11 cellular contexts compared by ENCODE assay signal in genomic region chr19:45047188-45047797, GRCh38. TPM values are rescaled to one million over a fixed set of nuclear protein-coding genes. Genes with fewer than 3 reads are reported as not detected.
A peak's percentile ranks its signal among the peaks of the same experiment; 100 is the strongest.
DNase-seq lines count a peak whose midpoint lies in the region; ATAC-seq and TF ChIP-seq lines count a peak whose summit lies in the region.
"Had no signal": no experiment of that assay in that cellular context is flagged by ENCODE, and none has a peak within 500 bp of the region (broad histone marks: within the 10 kb centered on the region; RNA-seq: fewer than 3 reads in every experiment).

No MANE protein-coding gene starts in this region.

- no peak for TF ChIP-seq CTCF in HL-60 (IDR thresholded peaks at IDR 0.05; ENCODE audit: insufficient read depth, low read length)
- peak in 1 of 11 experiments; percentile 28 for TF ChIP-seq CTCF in spleen (IDR thresholded peaks at IDR 0.05 in 8 of 11, conservative IDR thresholded peaks at IDR 0.05 in 3 of 11)

- intact Hi-C loops in activated CD4-positive, alpha-beta T cell treated with anti-CD3 and anti-CD28 coated beads, Interleukin-2, amount 10 ng/mL, durations not matched to agents 24 days and 14 days (cut with micrococcal nuclease) = no loop called here
- intact Hi-C loops in spleen (cut with DNase I; ENCODE audit: low total_unique reads) = loop anchor here (10.0 kb wide), 1 partner anchor 152 kb away; the partner anchor contains the start of gene TOMM40

- no peaks in the 10 kb centered on the region for H3K27me3 ChIP-seq in HL-60 (ENCODE audit: insufficient read depth, poor library complexity, severe bottlenecking)
- no peaks in the 10 kb centered on the region for H3K27me3 ChIP-seq in spleen (replicated peaks in 1 of 7)

- H3K36me3 ChIP-seq in spleen = peaks cover 0 to 90% (median 44%) of the 10 kb centered on the region in 6 donors

- H3K4me1 ChIP-seq in spleen = peaks cover 16 to 96% (median 83%) of the 10 kb centered on the region in 6 donors

- H3K9me3 Mint-ChIP-seq in activated CD4-positive, alpha-beta T cell treated with anti-CD3 and anti-CD28 coated beads, Interleukin-2, amount 10 ng/mL, durations not matched to agents 24 days and 14 days = no peaks in the 10 kb centered on the region
- no peaks in the 10 kb centered on the region for H3K9me3 Mint-ChIP-seq in activated CD4-positive, alpha-beta memory T cell treated with anti-CD3 and anti-CD28 coated beads, Interleukin-2, amount 10 ng/mL, durations not matched to agents 7 days and 5 days

- H3K4me3 Mint-ChIP-seq in activated CD4-positive, alpha-beta T cell treated with anti-CD3 and anti-CD28 coated beads, Interleukin-2, amount 10 ng/mL, durations not matched to agents 24 days and 14 days = peak overlapping the region; percentile 56
- H3K4me3 Mint-ChIP-seq in activated CD4-positive, alpha-beta memory T cell treated with anti-CD3 and anti-CD28 coated beads, Interleukin-2, amount 10 ng/mL, durations not matched to agents 7 days and 5 days = peak overlapping the region; percentile 33

- 38 to 51% (median 49%) methylated on average over 7 of the region's 7 CpGs for WGBS in spleen, 5 donors

- peak overlapping the region; percentile 35 for H3K4me3 ChIP-seq in HL-60 (replicated peaks; ENCODE audit: insufficient read depth, low read length)
- H3K4me3 ChIP-seq in spleen = peak overlapping the region in 3 of 8 donors; percentile 16 to 45 (median 20)

- no peak for TF ChIP-seq POLR2A in spleen (IDR thresholded peaks at IDR 0.05)

- no peaks in the 10 kb centered on the region for H3K27me3 Mint-ChIP-seq in activated CD4-positive, alpha-beta T cell treated with anti-CD3 and anti-CD28 coated beads, Interleukin-2, amount 10 ng/mL, durations not matched to agents 24 days and 14 days
- H3K27me3 Mint-ChIP-seq in activated CD4-positive, alpha-beta memory T cell treated with anti-CD3 and anti-CD28 coated beads, Interleukin-2, amount 10 ng/mL, durations not matched to agents 7 days and 5 days = no peaks in the 10 kb centered on the region

- peaks cover 41% of the 10 kb centered on the region for H3K36me3 Mint-ChIP-seq in activated CD4-positive, alpha-beta T cell treated with anti-CD3 and anti-CD28 coated beads, Interleukin-2, amount 10 ng/mL, durations not matched to agents 24 days and 14 days (ENCODE audit: low read depth)
- H3K36me3 Mint-ChIP-seq in activated CD4-positive, alpha-beta memory T cell treated with anti-CD3 and anti-CD28 coated beads, Interleukin-2, amount 10 ng/mL, durations not matched to agents 7 days and 5 days (ENCODE audit: low read depth) = peaks cover 43% of the 10 kb centered on the region

- peak overlapping the region; percentile 67 for H3K27ac Mint-ChIP-seq in activated CD4-positive, alpha-beta T cell treated with anti-CD3 and anti-CD28 coated beads, Interleukin-2, amount 10 ng/mL, durations not matched to agents 24 days and 14 days
- H3K27ac Mint-ChIP-seq in activated CD4-positive, alpha-beta memory T cell treated with anti-CD3 and anti-CD28 coated beads, Interleukin-2, amount 10 ng/mL, durations not matched to agents 7 days and 5 days = peak overlapping the region; percentile 51

- H3K4me1 Mint-ChIP-seq in activated CD4-positive, alpha-beta T cell treated with anti-CD3 and anti-CD28 coated beads, Interleukin-2, amount 10 ng/mL, durations not matched to agents 24 days and 14 days = peaks cover 32% of the 10 kb centered on the region
- peaks cover 37% of the 10 kb centered on the region for H3K4me1 Mint-ChIP-seq in activated CD4-positive, alpha-beta memory T cell treated with anti-CD3 and anti-CD28 coated beads, Interleukin-2, amount 10 ng/mL, durations not matched to agents 7 days and 5 days

- POLR2A ChIA-PET in activated CD4-positive, alpha-beta memory T cell treated with anti-CD3 and anti-CD28 coated beads, Interleukin-2, amount 10 ng/mL, durations not matched to agents 7 days and 5 days (lab: Charles Lee) = interaction anchor here (1.9 kb wide), 1 partner anchor 8 kb away, joined by 8 read pairs; the partner anchor contains the start of gene CLASRP

- peak overlapping the region; percentile 54 for H3K27ac ChIP-seq in HL-60 (replicated peaks)
- peak overlapping the region in 7 of 8 donors; percentile 49 to 86 (median 80) for H3K27ac ChIP-seq in spleen

- H3K9me3 ChIP-seq in spleen = no peaks in the 10 kb centered on the region

- DNase-seq in activated CD4-positive, alpha-beta T cell treated with anti-CD3 and anti-CD28 coated beads, Interleukin-2, amount 10 ng/mL, durations not matched to agents 24 days and 14 days = no peak
- DNase-seq in activated CD4-positive, alpha-beta T cell treated with anti-CD3 and anti-CD28 coated beads, Interleukin-2, amount 50 U/mL, for 48 hours = no peak
- DNase-seq in HL-60 (ENCODE audit: low read depth in 1 of 2, low spot score in 1 of 2) = peak in 1 of 2 experiments; percentile 61
- DNase-seq in activated CD4-positive, alpha-beta memory T cell treated with anti-CD3 and anti-CD28 coated beads, Interleukin-2, amount 10 ng/mL, durations not matched to agents 7 days and 5 days = no peak
- DNase-seq in spleen = no peak
- no peak for DNase-seq in NCI-H187 treated with DMSO at 0.1 percent for 48 hours (lab: John Stamatoyannopoulos, UW)
- DNase-seq in midbrain (lab: John Stamatoyannopoulos, UW) = no peak
- DNase-seq: activated CD4-positive, alpha-beta T cell treated with anti-CD3 and anti-CD28 coated beads for 1 hour; cortex of kidney; retina had no signal

- CTCF ChIA-PET in activated CD4-positive, alpha-beta memory T cell treated with anti-CD3 and anti-CD28 coated beads, Interleukin-2, amount 10 ng/mL, durations not matched to agents 7 days and 5 days (lab: Charles Lee) = no interaction called here

- no peak for ATAC-seq in GM19397 (IDR thresholded peaks at IDR 0.05; ENCODE audit: unreplicated experiment)

RNA-seq across cellular contexts. Expression of gene CLASRP, which starts 8.4 kb away (rescaled TPM):
- 107 and 111 TPM in 2 replicates for total RNA-seq in activated CD4-positive, alpha-beta T cell treated with anti-CD3 and anti-CD28 coated beads, Interleukin-2, amount 10 ng/mL, durations not matched to agents 24 days and 14 days
- 10 to 100 TPM; 84.3 to 88.0 TPM for total RNA-seq in activated CD4-positive, alpha-beta memory T cell treated with anti-CD3 and anti-CD28 coated beads, Interleukin-2, amount 10 ng/mL, durations not matched to agents 7 days and 5 days
- 100 to 1,000 TPM in 6 of 7 donors, 10 to 100 TPM in 1; 97.6 to 153 (median 143) TPM for total RNA-seq in spleen
- 100 to 1,000 TPM in 2 of 3 donors, 10 to 100 TPM in 1; 61.3 to 215 (median 191) TPM for polyA plus RNA-seq in spleen

RNA-seq across cellular contexts. Expression of gene ZNF296, which starts 29.0 kb away (rescaled TPM):
- 4.7 and 5.3 TPM in 2 replicates for total RNA-seq in activated CD4-positive, alpha-beta T cell treated with anti-CD3 and anti-CD28 coated beads, Interleukin-2, amount 10 ng/mL, durations not matched to agents 24 days and 14 days
- 1 to 10 TPM; 5.4 to 5.9 TPM for total RNA-seq in activated CD4-positive, alpha-beta memory T cell treated with anti-CD3 and anti-CD28 coated beads, Interleukin-2, amount 10 ng/mL, durations not matched to agents 7 days and 5 days
- 1 to 10 TPM; 3.9 to 7.5 (median 6.4) TPM for total RNA-seq in spleen
- 10 to 100 TPM in 1 of 3 donors, 1 to 10 TPM in 2; 7.3 to 11.9 (median 8.8) TPM for polyA plus RNA-seq in spleen

RNA-seq across cellular contexts. Expression of gene GEMIN7, which starts 31.8 kb away (rescaled TPM):
- total RNA-seq in activated CD4-positive, alpha-beta T cell treated with anti-CD3 and anti-CD28 coated beads, Interleukin-2, amount 10 ng/mL, durations not matched to agents 24 days and 14 days = 51.5 and 54.3 TPM in 2 replicates
- total RNA-seq in activated CD4-positive, alpha-beta memory T cell treated with anti-CD3 and anti-CD28 coated beads, Interleukin-2, amount 10 ng/mL, durations not matched to agents 7 days and 5 days = 10 to 100 TPM; 31.7 to 35.5 TPM
- 10 to 100 TPM; 19.6 to 33.4 (median 23.1) TPM for total RNA-seq in spleen
- 10 to 100 TPM; 43.6 to 51.1 (median 49.7) TPM for polyA plus RNA-seq in spleen

RNA-seq across cellular contexts. Expression of gene PPP1R37, which starts 45.7 kb away (rescaled TPM):
- 20.3 and 21.8 TPM in 2 replicates for total RNA-seq in activated CD4-positive, alpha-beta T cell treated with anti-CD3 and anti-CD28 coated beads, Interleukin-2, amount 10 ng/mL, durations not matched to agents 24 days and 14 days
- 10 to 100 TPM; 16.3 to 16.4 TPM for total RNA-seq in activated CD4-positive, alpha-beta memory T cell treated with anti-CD3 and anti-CD28 coated beads, Interleukin-2, amount 10 ng/mL, durations not matched to agents 7 days and 5 days
- total RNA-seq in spleen = 10 to 100 TPM; 16.2 to 27.1 (median 19.6) TPM
- polyA plus RNA-seq in spleen = 10 to 100 TPM; 14.3 to 36.7 (median 20.3) TPM

RNA-seq across cellular contexts. Expression of gene RELB, which starts 46.0 kb away (rescaled TPM):
- total RNA-seq in activated CD4-positive, alpha-beta T cell treated with anti-CD3 and anti-CD28 coated beads, Interleukin-2, amount 10 ng/mL, durations not matched to agents 24 days and 14 days = 67.6 and 72.7 TPM in 2 replicates
- total RNA-seq in activated CD4-positive, alpha-beta memory T cell treated with anti-CD3 and anti-CD28 coated beads, Interleukin-2, amount 10 ng/mL, durations not matched to agents 7 days and 5 days = 10 to 100 TPM; 32.6 to 33.5 TPM
- 10 to 100 TPM; 16.6 to 67.4 (median 29.0) TPM for total RNA-seq in spleen
- 10 to 100 TPM; 23.8 to 48.7 (median 45.3) TPM for polyA plus RNA-seq in spleen
